Comparison of ENCODE assay signal across 1 cellular context in the genomic region with DNA sequence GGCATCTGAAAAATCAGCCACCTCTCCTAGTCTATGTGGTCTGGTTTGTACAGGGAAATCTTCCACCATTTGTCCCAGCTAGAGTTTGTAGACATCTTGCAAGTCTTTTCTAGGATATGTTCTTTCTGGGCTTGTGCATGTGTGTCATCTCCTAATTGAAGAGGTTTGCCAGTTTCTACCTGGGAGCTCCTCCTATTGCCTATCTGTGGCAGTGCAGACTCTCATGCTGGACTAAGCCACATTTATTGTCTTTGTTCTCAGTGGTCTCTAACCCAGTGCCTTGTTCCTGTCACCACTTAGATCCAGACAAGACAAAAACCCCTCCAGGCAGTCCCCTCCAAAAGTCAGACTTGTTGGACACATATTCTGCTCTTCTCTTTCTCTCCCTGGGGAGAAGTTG.
TF ChIP-seq lines count a peak whose summit lies in the region.

No MANE protein-coding gene starts in this region.

TF ChIP-seq in H1, 55 proteins besides CTCF, POLR2A, EP300 and RAD21 (continued from another document):
- TF ChIP-seq SP1 (IDR thresholded peaks at IDR 0.05; ENCODE audit: low read depth, low read length) (no peak), KDM1A (IDR thresholded peaks at IDR 0.05; ENCODE audit: borderline replicate concordance, low read length) (no peak), POU5F1 (IDR thresholded peaks at IDR 0.05; ENCODE audit: low read depth, low read length) (no peak)
